ENCODE assay signal across 15 cellular contexts in the genomic region with DNA sequence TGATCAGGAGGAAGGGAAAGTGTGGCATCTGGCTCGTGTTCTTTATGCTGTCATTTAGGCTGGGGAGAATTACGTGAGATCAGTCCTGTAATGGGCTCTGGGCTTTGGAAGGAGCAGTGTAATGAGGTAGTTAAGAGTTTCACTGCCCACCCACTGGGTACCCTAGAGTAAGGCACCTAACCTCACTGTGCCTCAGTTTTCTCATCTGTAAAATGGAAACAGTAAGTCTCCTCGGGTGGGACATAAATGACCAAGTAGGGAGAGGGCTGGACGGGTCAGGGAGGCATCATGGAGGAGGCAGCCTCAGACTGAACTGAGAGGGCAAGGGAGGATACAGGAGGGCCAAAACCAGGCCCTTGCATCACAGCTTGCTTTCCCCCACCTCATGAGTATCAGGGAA.
"Had no signal": no experiment of that assay in that cellular context is flagged by ENCODE, and none has a peak within 500 bp of the region (broad histone marks: within the 10 kb centered on the region; RNA-seq: fewer than 3 reads in every experiment).

No MANE protein-coding gene starts in this region.

- H3K27ac Mint-ChIP-seq: endodermal cell had no signal

- H3K4me1 Mint-ChIP-seq: activated naive CD8-positive, alpha-beta T cell treated with anti-CD3 and anti-CD28 coated beads, Interleukin-2, amount 10 ng/mL, durations not matched to agents 7 days and 5 days had no signal

- DNase-seq: activated CD4-positive, alpha-beta T cell treated with anti-CD3 and anti-CD28 coated beads, Interleukin-2, amount 50 U/mL, for 4 hours; activated gamma-delta T cell; activated naive CD8-positive, alpha-beta T cell treated with anti-CD3 and anti-CD28 coated beads, Interleukin-2, amount 10 ng/mL, durations not matched to agents 7 days and 5 days; activated T-cell treated with anti-CD3 and anti-CD28 coated beads, Interleukin-2, amount 50 U/mL, for 4 hours; endodermal cell; hypothalamus; midbrain; naive thymus-derived CD4-positive, alpha-beta T cell; nucleus accumbens; stimulated activated CD4-positive, alpha-beta T cell treated with anti-CD3 and anti-CD28 coated beads, Interleukin-2, amount 100 ng/mL, for 48 hours; stimulated activated naive CD8-positive, alpha-beta T cell treated with anti-CD3 and anti-CD28 coated beads, Interleukin-15, amount 100 ng/mL, for 72 hours; transverse colon had no signal

- H3K27ac ChIP-seq: prostate gland had no signal

- H3K27me3 Mint-ChIP-seq: activated naive CD8-positive, alpha-beta T cell treated with anti-CD3 and anti-CD28 coated beads, Interleukin-2, amount 10 ng/mL, durations not matched to agents 7 days and 5 days; naive thymus-derived CD4-positive, alpha-beta T cell; stimulated activated naive CD8-positive, alpha-beta T cell treated with anti-CD3 and anti-CD28 coated beads, Interleukin-15, amount 100 ng/mL, for 72 hours had no signal

- H3K9me3 ChIP-seq: prostate gland, transverse colon had no signal

- H3K4me3 Mint-ChIP-seq: activated naive CD8-positive, alpha-beta T cell treated with anti-CD3 and anti-CD28 coated beads, Interleukin-2, amount 10 ng/mL, durations not matched to agents 7 days and 5 days; activated T-cell treated with anti-CD3 and anti-CD28 coated beads, Interleukin-2, amount 50 U/mL, for 4 hours; endodermal cell; naive thymus-derived CD4-positive, alpha-beta T cell; stimulated activated naive CD8-positive, alpha-beta T cell treated with anti-CD3 and anti-CD28 coated beads, Interleukin-15, amount 100 ng/mL, for 72 hours had no signal

- H3K27me3 ChIP-seq: transverse colon had no signal

- H3K36me3 ChIP-seq: prostate gland had no signal

- ATAC-seq: activated CD4-positive, CD25-positive, alpha-beta regulatory T cell treated with anti-CD3 and anti-CD28 coated beads, Interleukin-2, amount 50 U/mL, for 24 hours; activated T-cell treated with anti-CD3 and anti-CD28 coated beads, Interleukin-2, amount 50 U/mL, for 4 hours; naive thymus-derived CD4-positive, alpha-beta T cell; stimulated activated naive CD8-positive, alpha-beta T cell treated with anti-CD3 and anti-CD28 coated beads, Interleukin-15, amount 100 ng/mL, for 72 hours had no signal

- H3K9me3 Mint-ChIP-seq: activated naive CD8-positive, alpha-beta T cell treated with anti-CD3 and anti-CD28 coated beads, Interleukin-2, amount 10 ng/mL, durations not matched to agents 7 days and 5 days; activated T-cell treated with anti-CD3 and anti-CD28 coated beads, Interleukin-2, amount 50 U/mL, for 4 hours; endodermal cell; stimulated activated naive CD8-positive, alpha-beta T cell treated with anti-CD3 and anti-CD28 coated beads, Interleukin-15, amount 100 ng/mL, for 72 hours had no signal

- H3K4me3 ChIP-seq: lung, prostate gland, transverse colon had no signal
